In genomic region chr6:110826236-110827129, GRCh38 we compare ENCODE assay signal across 11 cellular contexts. TPM values are rescaled to one million over a fixed set of nuclear protein-coding genes. Genes with fewer than 3 reads are reported as not detected.
DNase-seq lines count a peak whose midpoint lies in the region; ATAC-seq and TF ChIP-seq lines count a peak whose summit lies in the region.
"Had no signal": no experiment of that assay in that cellular context is flagged by ENCODE, and none has a peak within 500 bp of the region (broad histone marks: within the 10 kb centered on the region; RNA-seq: fewer than 3 reads in every experiment).

No MANE protein-coding gene starts in this region.

- no peak for TF ChIP-seq CTCF in Caco-2 (IDR thresholded peaks at IDR 0.05; ENCODE audit: insufficient read depth in 1 of 2, low read depth in 1 of 2, low read length in 1 of 2, severe bottlenecking in 1 of 2, unreplicated experiment in 1 of 2)
- TF ChIP-seq CTCF in PC-3 (conservative IDR thresholded peaks at IDR 0.05; ENCODE audit: low read depth, low read length) = no peak
- peak; percentile 8 for TF ChIP-seq CTCF in neutrophil (IDR thresholded peaks at IDR 0.05)

- H3F3A ChIP-seq in PC-3 (ENCODE audit: low read length, unreplicated experiment) = no peaks in the 10 kb centered on the region

- H3K4me3 ChIP-seq in Caco-2 (ENCODE audit: low read depth, low read length) (no peak overlapping the region), PC-3 (ENCODE audit: low read length) (no peak overlapping the region), neutrophil (ENCODE audit: low read depth in 1 of 2, low read length in 1 of 2) (peak overlapping the region; percentile 57 to 73)

- no peak for ATAC-seq in PC-3
- peak; percentile 56 for ATAC-seq in Right ventricle myocardium superior (ENCODE audit: poor library complexity)
- ATAC-seq in stimulated activated effector memory CD8-positive, alpha-beta T cell treated with anti-CD3 and anti-CD28 coated beads, Interleukin-12 subunit alpha, Interleukin-12 subunit beta, amount 100 ng/mL, for 72 hours = no peak

- H3K36me3 Mint-ChIP-seq in Caco-2 (ENCODE audit: insufficient read depth, unreplicated experiment) = no peaks in the 10 kb centered on the region
- H3K36me3 Mint-ChIP-seq in stimulated activated effector memory CD8-positive, alpha-beta T cell treated with anti-CD3 and anti-CD28 coated beads, Interleukin-12 subunit alpha, Interleukin-12 subunit beta, amount 100 ng/mL, for 72 hours = no peaks in the 10 kb centered on the region

- BruUV-seq in Caco-2 (replicated peaks; lab: Mats Ljungman, UMichigan) (no TSS peak), PC-3 (replicated peaks; lab: Mats Ljungman, UMichigan) (no TSS peak)

- peaks cover 16% of the 10 kb centered on the region for H3K4me1 Mint-ChIP-seq in Caco-2 (ENCODE audit: low read depth, unreplicated experiment)
- no peaks in the 10 kb centered on the region for H3K4me1 Mint-ChIP-seq in stimulated activated effector memory CD8-positive, alpha-beta T cell treated with anti-CD3 and anti-CD28 coated beads, Interleukin-12 subunit alpha, Interleukin-12 subunit beta, amount 100 ng/mL, for 72 hours

- H3K36me3 ChIP-seq in Caco-2 (ENCODE audit: control insufficient read depth, insufficient read depth, low read length) (no peaks in the 10 kb centered on the region), PC-3 (ENCODE audit: low read depth, low read length) (no peaks in the 10 kb centered on the region), neutrophil (no peaks in the 10 kb centered on the region)
- H3K36me3 ChIP-seq: BE2C had no signal

- H3K9me3 Mint-ChIP-seq in Caco-2 (ENCODE audit: unreplicated experiment) = no peaks in the 10 kb centered on the region
- H3K9me3 Mint-ChIP-seq in stimulated activated effector memory CD8-positive, alpha-beta T cell treated with anti-CD3 and anti-CD28 coated beads, Interleukin-12 subunit alpha, Interleukin-12 subunit beta, amount 100 ng/mL, for 72 hours = no peaks in the 10 kb centered on the region
- H3K9me3 Mint-ChIP-seq: activated T-cell treated with anti-CD3 and anti-CD28 coated beads, Interleukin-2, amount 50 U/mL, for 24 hours; stimulated activated naive CD8-positive, alpha-beta T cell treated with anti-CD3 and anti-CD28 coated beads, Interleukin-15, Interleukin-2, amounts not matched to agents 100 ng/mL and 50 ng/mL, for 24 hours had no signal

- H3K27ac Mint-ChIP-seq in Caco-2 (ENCODE audit: unreplicated experiment) = peak overlapping the region; percentile 42
- no peak overlapping the region for H3K27ac Mint-ChIP-seq in stimulated activated effector memory CD8-positive, alpha-beta T cell treated with anti-CD3 and anti-CD28 coated beads, Interleukin-12 subunit alpha, Interleukin-12 subunit beta, amount 100 ng/mL, for 72 hours
- H3K27ac Mint-ChIP-seq: activated T-cell treated with anti-CD3 and anti-CD28 coated beads, Interleukin-2, amount 50 U/mL, for 24 hours; stimulated activated naive CD8-positive, alpha-beta T cell treated with anti-CD3 and anti-CD28 coated beads, Interleukin-15, Interleukin-2, amounts not matched to agents 100 ng/mL and 50 ng/mL, for 24 hours had no signal

- H3K4me1 ChIP-seq in Caco-2 (peaks cover 27% of the 10 kb centered on the region), PC-3 (ENCODE audit: insufficient read depth, low read length) (peaks cover 20% of the 10 kb centered on the region), neutrophil (ENCODE audit: control insufficient read depth in 1 of 2, insufficient read depth in 1 of 2, low read depth in 1 of 2, low read length in 1 of 2) (peaks cover 25 to 34% of the 10 kb centered on the region in 2 experiments)
- H3K4me1 ChIP-seq: BE2C had no signal

- H3K4me2 ChIP-seq in PC-3 (ENCODE audit: low read length) = no peak overlapping the region

- H3K4me3 Mint-ChIP-seq in Caco-2 (ENCODE audit: unreplicated experiment) = no peak overlapping the region
- no peak overlapping the region for H3K4me3 Mint-ChIP-seq in stimulated activated effector memory CD8-positive, alpha-beta T cell treated with anti-CD3 and anti-CD28 coated beads, Interleukin-12 subunit alpha, Interleukin-12 subunit beta, amount 100 ng/mL, for 72 hours
- H3K4me3 Mint-ChIP-seq: activated T-cell treated with anti-CD3 and anti-CD28 coated beads, Interleukin-2, amount 50 U/mL, for 24 hours; stimulated activated naive CD8-positive, alpha-beta T cell treated with anti-CD3 and anti-CD28 coated beads, Interleukin-15, Interleukin-2, amounts not matched to agents 100 ng/mL and 50 ng/mL, for 24 hours had no signal

- H4K20me1 ChIP-seq in PC-3 (ENCODE audit: low read length) = no peaks in the 10 kb centered on the region

- intact Hi-C loops in Caco-2 (cut with micrococcal nuclease; ENCODE audit: unreplicated experiment) (no loop called here), PC-3 (cut with micrococcal nuclease) (no loop called here), Right ventricle myocardium superior (cut with DNase I) (no loop called here)

- H3K27me3 ChIP-seq in Caco-2 (replicated peaks; ENCODE audit: control insufficient read depth, insufficient read depth, low read length) = no peaks in the 10 kb centered on the region
- H3K27me3 ChIP-seq in PC-3 (ENCODE audit: low read length) = no peaks in the 10 kb centered on the region
- no peaks in the 10 kb centered on the region for H3K27me3 ChIP-seq in neutrophil
- H3K27me3 ChIP-seq: BE2C had no signal

- CTCF ChIA-PET in Caco-2 (lab: Charles Lee) = interaction anchor here (0.7 kb wide), 1 partner anchor 1526 kb away, joined by 4 read pairs; no protein-coding TSS in a partner anchor
- CTCF ChIA-PET in PC-3 (lab: Charles Lee) = no interaction called here

- peak; percentile 36 to 38 for DNase-seq in Caco-2
- peak; percentile 58 for DNase-seq in PC-3
- DNase-seq in Right ventricle myocardium superior = no peak
- DNase-seq in stimulated activated effector memory CD8-positive, alpha-beta T cell treated with anti-CD3 and anti-CD28 coated beads, Interleukin-12 subunit alpha, Interleukin-12 subunit beta, amount 100 ng/mL, for 72 hours (ENCODE audit: low spot score in 2 of 2) = no peak
- DNase-seq in SK-N-DZ (ENCODE audit: low spot score) = no peak
- DNase-seq in NCI-H1417 (lab: John Stamatoyannopoulos, UW) = no peak
- no peak for DNase-seq in RPMI8226
- DNase-seq: activated T-cell treated with anti-CD3 and anti-CD28 coated beads, Interleukin-2, amount 50 U/mL, for 24 hours; BE2C had no signal

- H3K27me3 Mint-ChIP-seq in Caco-2 (ENCODE audit: insufficient read depth, unreplicated experiment) = no peaks in the 10 kb centered on the region
- H3K27me3 Mint-ChIP-seq: activated T-cell treated with anti-CD3 and anti-CD28 coated beads, Interleukin-2, amount 50 U/mL, for 24 hours; stimulated activated naive CD8-positive, alpha-beta T cell treated with anti-CD3 and anti-CD28 coated beads, Interleukin-15, Interleukin-2, amounts not matched to agents 100 ng/mL and 50 ng/mL, for 24 hours had no signal

- no peaks in the 10 kb centered on the region for H3K9me3 ChIP-seq in Caco-2
- no peaks in the 10 kb centered on the region for H3K9me3 ChIP-seq in PC-3 (ENCODE audit: low read length)
- H3K9me3 ChIP-seq in neutrophil = no peaks in the 10 kb centered on the region
- H3K9me3 ChIP-seq: BE2C had no signal

- H3K27ac ChIP-seq in PC-3 (ENCODE audit: low read length) (no peak overlapping the region; the same call in 1 of the 2 replicates), neutrophil (peak overlapping the region; percentile 91)

- no peaks in the 10 kb centered on the region for H3K79me2 ChIP-seq in PC-3 (ENCODE audit: low read length)

- H3K9ac ChIP-seq in PC-3 (ENCODE audit: low read length) = no peak overlapping the region

- H2AFZ ChIP-seq in PC-3 (ENCODE audit: low read length) = peak overlapping the region; percentile 38

- POLR2A ChIA-PET in Caco-2 (lab: Charles Lee) (interaction anchor here (0.6 to 1.6 kb wide), 3 partner anchors 11 to 143 kb away, joined by 5 to 11 read pairs (median 6); partner anchors contain the start of genes AMD1 and CDK19), PC-3 (lab: Charles Lee; ENCODE audit: unreplicated experiment) (no interaction called here)

- H3K9me2 ChIP-seq in PC-3 (replicated peaks; ENCODE audit: low read length) = no peaks in the 10 kb centered on the region

RNA-seq across cellular contexts. Expression of gene CDK19, which starts 11.2 kb away (rescaled TPM):
- total RNA-seq in Caco-2 (2022) (23.1 and 24.6 TPM in 2 replicates), PC-3 (2014; rRNA removed) (4.2 and 5.4 TPM in 2 replicates), Right ventricle myocardium superior (10.4 TPM)
- 23.1 and 27.4 TPM in 2 replicates for polyA plus RNA-seq in SK-N-DZ (2014; cell fraction: cytosol; rRNA removed)
- 24.4 and 25.8 TPM in 2 replicates for polyA plus RNA-seq in SK-N-DZ (2014; cell fraction: nucleus; rRNA removed)

RNA-seq across cellular contexts. Expression of gene AMD1, which starts 48.1 kb away (rescaled TPM):
- total RNA-seq in Caco-2 (2022) (84.0 and 90.0 TPM in 2 replicates), PC-3 (2014; rRNA removed) (56.2 and 72.5 TPM in 2 replicates), Right ventricle myocardium superior (67.0 TPM)
- polyA plus RNA-seq in SK-N-DZ (2014; cell fraction: cytosol; rRNA removed) = 72.1 and 95.1 TPM in 2 replicates
- 53.0 and 56.6 TPM in 2 replicates for polyA plus RNA-seq in SK-N-DZ (2014; cell fraction: nucleus; rRNA removed)

Comparison
In these comparisons a context has a peak if more than half of its experiments do, and no peak if none do; other contexts are left out.
1. DNase-seq: peak in Caco-2 (2 of 2) and PC-3 (single experiment); none in Right ventricle myocardium superior (single experiment), stimulated activated effector memory CD8-positive, alpha-beta T cell treated with anti-CD3 and anti-CD28 coated beads, Interleukin-12 subunit alpha, Interleukin-12 subunit beta, amount 100 ng/mL, for 72 hours (0 of 2), SK-N-DZ (single experiment), NCI-H1417 (0 of 3) and RPMI8226 (single experiment).
2. H3K4me3 ChIP-seq: peak in neutrophil (2 of 2); none in Caco-2 (single experiment) and PC-3 (single experiment).